ENCODE assay signal across 1 cellular context in genomic region chr14:34086358-34086757, GRCh38.
TF ChIP-seq lines count a peak whose summit lies in the region.

No MANE protein-coding gene starts in this region.

TF ChIP-seq in GM12878, 131 proteins besides CTCF, POLR2A, EP300 and RAD21 (continued from another document):
- TF ChIP-seq BACH1 (IDR thresholded peaks at IDR 0.05; ENCODE audit: borderline replicate concordance) (no peak), NR2C2 (IDR thresholded peaks at IDR 0.05; ENCODE audit: borderline replicate concordance, control insufficient read depth, insufficient read length, low read depth) (no peak), IRF3 (IDR thresholded peaks at IDR 0.05) (no peak), KLF5 (IDR thresholded peaks at IDR 0.05; ENCODE audit: partially characterized antibody) (no peak), SKIL (IDR thresholded peaks at IDR 0.05; ENCODE audit: low read depth, poor library complexity, severe bottlenecking) (no peak), SREBF1 (IDR thresholded peaks at IDR 0.05; ENCODE audit: low read length) (no peak), SMAD1 (IDR thresholded peaks at IDR 0.05; ENCODE audit: low read depth, partially characterized antibody) (no peak), PBX3 (IDR thresholded peaks at IDR 0.05; ENCODE audit: insufficient replicate concordance, low read depth, low read length) (no peak), RAD51 (IDR thresholded peaks at IDR 0.05) (no peak), BCL11A (IDR thresholded peaks at IDR 0.05; ENCODE audit: low read depth, low read length) (no peak), CBFB (IDR thresholded peaks at IDR 0.05; ENCODE audit: low read depth) (no peak), GABPA (IDR thresholded peaks at IDR 0.05; ENCODE audit: low read depth) (no peak), FOXM1 (IDR thresholded peaks at IDR 0.05; ENCODE audit: low read depth, low read length) (no peak), RUNX3 (IDR thresholded peaks at IDR 0.05; ENCODE audit: low read length) (no peak), STAT1 (conservative IDR thresholded peaks at IDR 0.05) (no peak), BRCA1 (IDR thresholded peaks at IDR 0.05; ENCODE audit: low read depth, low read length) (no peak), CREB1 (IDR thresholded peaks at IDR 0.05; ENCODE audit: low read depth) (no peak)
